ENCODE assay signal across 8 cellular contexts in the genomic region with DNA sequence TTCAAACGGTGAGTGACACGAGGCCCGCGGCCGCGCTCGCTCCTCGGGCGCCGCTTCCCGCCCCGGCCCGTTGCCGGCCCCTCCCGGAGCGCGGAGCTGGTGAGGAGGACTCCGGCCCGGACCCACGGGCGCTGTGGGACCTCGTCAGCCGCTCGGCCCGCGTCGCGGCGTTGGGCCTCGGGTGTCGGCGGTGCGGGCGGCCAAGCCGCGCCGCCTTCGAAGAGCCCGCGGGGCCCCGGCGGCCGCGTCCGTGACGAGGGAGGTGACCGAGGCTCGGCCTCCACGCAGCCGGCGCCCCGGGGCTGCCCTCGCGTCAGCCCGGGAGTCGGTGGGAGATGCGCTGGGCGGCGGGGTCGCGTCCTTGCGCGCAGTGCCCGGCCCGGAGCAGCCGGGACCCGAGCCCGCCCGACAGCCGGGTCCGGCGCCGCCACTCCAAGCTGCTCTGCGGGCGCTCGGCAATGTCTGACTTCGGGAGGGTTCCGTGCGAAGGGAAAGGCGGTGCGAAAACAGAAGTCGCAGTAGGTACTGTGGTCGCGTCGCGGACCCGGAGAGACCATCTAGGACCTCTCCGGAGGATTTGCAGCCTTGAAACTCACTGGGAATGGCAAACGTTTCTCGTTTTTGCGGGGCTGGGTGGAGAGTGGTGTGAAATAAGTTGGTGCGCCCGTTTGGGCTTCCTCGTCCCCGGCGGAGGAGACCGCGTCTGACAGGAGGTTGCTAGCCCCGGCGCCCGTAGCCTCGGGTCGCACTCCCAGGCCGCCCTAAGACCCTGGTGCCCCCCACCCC. TPM values are rescaled to one million over a fixed set of nuclear protein-coding genes. Genes with fewer than 3 reads are reported as not detected.
DNase-seq lines count a peak whose midpoint lies in the region; ATAC-seq and TF ChIP-seq lines count a peak whose summit lies in the region.

No MANE protein-coding gene starts in this region.

- H3K9ac ChIP-seq in SU-DHL-6 (ENCODE audit: low read length) (peak overlapping the region; percentile 77), iPS-15b (ENCODE audit: low read depth, low read length) (no peak overlapping the region), skeletal muscle tissue (ENCODE audit: low read depth in 1 of 3, low read length in 3 of 3) (peak overlapping the region; percentile 98 to 99 (median 99))

- H3K27me3 ChIP-seq in SU-DHL-6 (ENCODE audit: low read length) (no peaks in the 10 kb centered on the region), iPS-15b (ENCODE audit: control insufficient read depth, insufficient read depth, low read length) (no peaks in the 10 kb centered on the region), skeletal muscle tissue (ENCODE audit: control insufficient read depth in 3 of 3, insufficient read depth in 3 of 3, low read length in 3 of 3) (no peaks in the 10 kb centered on the region)

- H3K4me3 ChIP-seq in SU-DHL-6 (ENCODE audit: insufficient read depth, low read length, poor library complexity, severe bottlenecking) (peak overlapping the region; percentile 88), astrocyte of the cerebellum (ENCODE audit: low read depth, low read length) (peak overlapping the region; percentile 90), iPS-15b (ENCODE audit: low read depth, low read length) (peak overlapping the region; percentile 91), skeletal muscle tissue (ENCODE audit: low read length in 3 of 3) (peak overlapping the region; percentile 84 to 95 (median 94))

- H3K4me1 ChIP-seq in iPS-15b (ENCODE audit: control insufficient read depth, insufficient read depth, low read length) (peaks cover 13% of the 10 kb centered on the region), skeletal muscle tissue (ENCODE audit: control insufficient read depth in 3 of 3, insufficient read depth in 3 of 3, low read length in 3 of 3) (peaks cover 26 to 37% (median 31%) of the 10 kb centered on the region in 3 donors)

- TF ChIP-seq CTCF in SU-DHL-6 (IDR thresholded peaks at IDR 0.05; ENCODE audit: insufficient read depth, low read length, poor library complexity, severe bottlenecking) = no peak
- TF ChIP-seq CTCF in astrocyte of the cerebellum (IDR thresholded peaks at IDR 0.05; ENCODE audit: low read depth, low read length, missing control alignments) = no peak

- peaks cover 4% of the 10 kb centered on the region for H4K20me1 ChIP-seq in SU-DHL-6 (ENCODE audit: low read depth, low read length)

- DNase-seq in DMS53 (lab: John Stamatoyannopoulos, UW) = peak; percentile 76
- DNase-seq in DMS53 treated with DMSO at 0.1 percent for 48 hours (lab: John Stamatoyannopoulos, UW; ENCODE audit: unreplicated experiment) = no peak
- no peak for DNase-seq in astrocyte of the cerebellum (ENCODE audit: low read depth)
- no peak for DNase-seq in DMS79 treated with DMSO at 0.1 percent for 48 hours (lab: John Stamatoyannopoulos, UW)

- peak overlapping the region; percentile 94 for H3K4me2 ChIP-seq in SU-DHL-6 (ENCODE audit: low read depth, low read length, poor library complexity, severe bottlenecking)

- peak; percentile 3 for ATAC-seq in HG03108 (IDR thresholded peaks at IDR 0.05; ENCODE audit: unreplicated experiment)

- peaks cover 51% of the 10 kb centered on the region for H3F3A ChIP-seq in SU-DHL-6 (ENCODE audit: insufficient read depth)

- in situ Hi-C loops in astrocyte of the cerebellum (cut with HindIII; ENCODE audit: low sequenced_read_pairs) = no loop called here

- H3K9me2 ChIP-seq in SU-DHL-6 (replicated peaks; ENCODE audit: insufficient read depth, low read length) = no peaks in the 10 kb centered on the region

- H3K36me3 ChIP-seq in SU-DHL-6 (ENCODE audit: low read length) = no peaks in the 10 kb centered on the region
- no peaks in the 10 kb centered on the region for H3K36me3 ChIP-seq in iPS-15b (ENCODE audit: control insufficient read depth, insufficient read depth, low read length)
- no peaks in the 10 kb centered on the region for H3K36me3 ChIP-seq in skeletal muscle tissue (ENCODE audit: control insufficient read depth in 3 of 3, insufficient read depth in 3 of 3, low read length in 3 of 3)

- H2AFZ ChIP-seq in SU-DHL-6 (ENCODE audit: low read depth, low read length, severe bottlenecking) = no peak overlapping the region

- H3K27ac ChIP-seq in SU-DHL-6 (ENCODE audit: low read depth, low read length) = peak overlapping the region; percentile 98
- peak overlapping the region; percentile 97 for H3K27ac ChIP-seq in skeletal muscle tissue (ENCODE audit: low read depth, low read length)

- H3K79me2 ChIP-seq in SU-DHL-6 (ENCODE audit: insufficient read depth, low read length) = peaks cover 69% of the 10 kb centered on the region

- no peaks in the 10 kb centered on the region for H3K9me3 ChIP-seq in SU-DHL-6 (ENCODE audit: insufficient read depth, low read length)
- no peaks in the 10 kb centered on the region for H3K9me3 ChIP-seq in iPS-15b (ENCODE audit: control insufficient read depth, insufficient read depth, low read length)
- H3K9me3 ChIP-seq in skeletal muscle tissue (ENCODE audit: control insufficient read depth in 3 of 3, low read length in 3 of 3) = no peaks in the 10 kb centered on the region

RNA-seq across cellular contexts. Expression of a gene that starts 0.8 kb away (rescaled TPM):
- 21.4 TPM for total RNA-seq in skeletal muscle tissue

RNA-seq across cellular contexts. Expression of a gene that starts 40.9 kb away (rescaled TPM):
- 4.7 TPM for total RNA-seq in skeletal muscle tissue
